8 cellular contexts compared by ENCODE assay signal in the genomic region with DNA sequence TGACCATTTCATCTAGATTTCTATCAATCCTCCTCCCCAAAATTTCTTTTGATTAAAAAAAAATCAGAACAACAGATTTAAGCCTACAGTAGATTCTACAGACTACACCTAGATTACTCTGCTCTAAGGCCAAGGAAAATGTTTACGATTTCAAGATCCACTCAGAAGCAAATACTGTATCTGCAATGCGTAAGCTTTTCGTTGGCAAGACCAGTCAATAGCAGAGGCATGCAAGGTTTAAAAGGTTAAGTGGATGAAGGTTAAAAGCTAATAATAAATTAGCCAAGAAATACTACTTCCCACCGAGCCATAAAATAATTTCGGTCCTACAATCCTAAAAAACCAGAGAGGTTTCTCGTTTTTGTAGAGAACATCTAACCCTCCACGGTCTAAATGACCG. TPM values are rescaled to one million over a fixed set of nuclear protein-coding genes. Genes with fewer than 3 reads are reported as not detected.
A peak's percentile ranks its signal among the peaks of the same experiment; 100 is the strongest.
DNase-seq lines count a peak whose midpoint lies in the region; ATAC-seq and TF ChIP-seq lines count a peak whose summit lies in the region.

No MANE protein-coding gene starts in this region.

- H3K4me1 Mint-ChIP-seq in CD4-positive, CD25-positive, alpha-beta regulatory T cell: peaks cover 18 to 59% (median 43%) of the 10 kb centered on the region in 4 donors
- H3K4me1 Mint-ChIP-seq in neural crest cell: peaks cover 39% of the 10 kb centered on the region

- H3K4me1 ChIP-seq in CD4-positive, CD25-positive, alpha-beta regulatory T cell (ENCODE audit: control insufficient read depth, insufficient read depth, low read length, poor library complexity, severe bottlenecking): peaks cover 41% of the 10 kb centered on the region
- peaks cover 30% of the 10 kb centered on the region for H3K4me1 ChIP-seq in effector memory CD4-positive, alpha-beta T cell (ENCODE audit: control insufficient read depth, insufficient read depth, low read length, poor library complexity, severe bottlenecking)

- H3K27ac Mint-ChIP-seq in CD4-positive, CD25-positive, alpha-beta regulatory T cell: peak overlapping the region; percentile 45 to 94 (median 91)
- H3K27ac Mint-ChIP-seq in neural crest cell (ENCODE audit: unreplicated experiment): peak overlapping the region; percentile 92

- no peak for DNase-seq in CD4-positive, CD25-positive, alpha-beta regulatory T cell
- DNase-seq in MG63: no peak
- no peak for DNase-seq in effector memory CD4-positive, alpha-beta T cell
- DNase-seq in neural crest cell (ENCODE audit: low read depth, low spot score): no peak
- DNase-seq in stimulated activated CD8-positive, alpha-beta memory T cell treated with anti-CD3 and anti-CD28 coated beads, Interleukin-4, amount 100 ng/mL, for 48 hours: no peak
- no peak for DNase-seq in KBM-7
- DNase-seq in NOMO-1 treated with DMSO at 0.1 percent for 48 hours (lab: John Stamatoyannopoulos, UW; ENCODE audit: unreplicated experiment): no peak
- no peak for DNase-seq in NCI-H187 (lab: John Stamatoyannopoulos, UW)

- H3K27ac ChIP-seq in CD4-positive, CD25-positive, alpha-beta regulatory T cell (ENCODE audit: insufficient read depth, low read length, poor library complexity, severe bottlenecking): no peak overlapping the region
- H3K27ac ChIP-seq in effector memory CD4-positive, alpha-beta T cell (ENCODE audit: insufficient read depth, low read length, poor library complexity, severe bottlenecking): no peak overlapping the region

- H3K36me3 Mint-ChIP-seq in CD4-positive, CD25-positive, alpha-beta regulatory T cell: no peaks in the 10 kb centered on the region
- no peaks in the 10 kb centered on the region for H3K36me3 Mint-ChIP-seq in neural crest cell (ENCODE audit: low read depth)

- no peaks in the 10 kb centered on the region for H3K9me3 ChIP-seq in CD4-positive, CD25-positive, alpha-beta regulatory T cell (ENCODE audit: control insufficient read depth in 2 of 2, low read length in 2 of 2)
- H3K9me3 ChIP-seq in MG63: no peaks in the 10 kb centered on the region
- H3K9me3 ChIP-seq in effector memory CD4-positive, alpha-beta T cell (ENCODE audit: control insufficient read depth, low read length): no peaks in the 10 kb centered on the region

- no peaks in the 10 kb centered on the region for H3K36me3 ChIP-seq in CD4-positive, CD25-positive, alpha-beta regulatory T cell (ENCODE audit: control insufficient read depth, insufficient read depth, low read length)
- H3K36me3 ChIP-seq in MG63: no peaks in the 10 kb centered on the region
- H3K36me3 ChIP-seq in effector memory CD4-positive, alpha-beta T cell (ENCODE audit: control insufficient read depth, insufficient read depth, low read length): no peaks in the 10 kb centered on the region

- H3K4me3 Mint-ChIP-seq in CD4-positive, CD25-positive, alpha-beta regulatory T cell: peak overlapping the region; percentile 96 to 100 (median 97)
- H3K4me3 Mint-ChIP-seq in neural crest cell: peak overlapping the region; percentile 92

- in situ Hi-C loops in KBM-7 (cut with MboI; ENCODE audit: low pct_unique_long_range_greater_than_20kb, low sequenced_read_pairs): no loop called here

- H3K9me3 Mint-ChIP-seq in CD4-positive, CD25-positive, alpha-beta regulatory T cell: peaks cover 0 to 1% (median 0%) of the 10 kb centered on the region in 7 donors
- no peaks in the 10 kb centered on the region for H3K9me3 Mint-ChIP-seq in neural crest cell

- ATAC-seq in CD4-positive, CD25-positive, alpha-beta regulatory T cell (ENCODE audit: low read depth in 2 of 2): no peak

- H3K27me3 Mint-ChIP-seq in CD4-positive, CD25-positive, alpha-beta regulatory T cell: no peaks in the 10 kb centered on the region
- H3K27me3 Mint-ChIP-seq in neural crest cell (ENCODE audit: low read depth): peaks cover 16% of the 10 kb centered on the region

- TF ChIP-seq CTCF in neural crest cell (conservative IDR thresholded peaks at IDR 0.05): no peak

- no peaks in the 10 kb centered on the region for H3K27me3 ChIP-seq in CD4-positive, CD25-positive, alpha-beta regulatory T cell (ENCODE audit: control insufficient read depth, insufficient read depth, low read length)
- H3K27me3 ChIP-seq in MG63: no peaks in the 10 kb centered on the region
- H3K27me3 ChIP-seq in effector memory CD4-positive, alpha-beta T cell (replicated peaks; ENCODE audit: control insufficient read depth, insufficient read depth, low read length, poor library complexity, severe bottlenecking): no peaks in the 10 kb centered on the region

- peak overlapping the region; percentile 89 for H3K4me3 ChIP-seq in CD4-positive, CD25-positive, alpha-beta regulatory T cell (ENCODE audit: low read depth, low read length)
- peak overlapping the region; percentile 63 for H3K4me3 ChIP-seq in MG63
- H3K4me3 ChIP-seq in effector memory CD4-positive, alpha-beta T cell (ENCODE audit: insufficient read depth, low read depth, low read length, poor library complexity, severe bottlenecking): peak overlapping the region; percentile 96

RNA-seq across cellular contexts. Expression of a gene that starts 1.3 kb away (rescaled TPM):
- 106 TPM for total RNA-seq in CD4-positive, CD25-positive, alpha-beta regulatory T cell
- polyA plus RNA-seq in CD4-positive, CD25-positive, alpha-beta regulatory T cell: 10 to 100 TPM; 19.2 to 25.4 (median 22.3) TPM
- 31.7 and 43.6 TPM in 2 replicates for total RNA-seq in MG63 (2014; rRNA removed; shearing (Covaris generic); ENCODE audit: low replicate concordance)
- 133 and 136 TPM in 2 replicates for total RNA-seq in neural crest cell
